In genomic region chr3:170759511-170760173, GRCh38 we compare ENCODE assay signal across 3 cellular contexts.
TF ChIP-seq lines count a peak whose summit lies in the region.

No MANE protein-coding gene starts in this region.

TF ChIP-seq in liver, 16 proteins besides CTCF, POLR2A, EP300 and RAD21 (continued from another document):
- TF ChIP-seq ZBTB33 (IDR thresholded peaks at IDR 0.05) = peak; percentile 16
- TF ChIP-seq FOXA2 (IDR thresholded peaks at IDR 0.05) = peak; percentile 38

TF ChIP-seq in HepG2, 621 proteins besides CTCF, POLR2A, EP300 and RAD21:
- TF ChIP-seq ZNF772 (CRISPR knock-in tag; IDR thresholded peaks at IDR 0.05) (no peak), MBD4 (IDR thresholded peaks at IDR 0.05; ENCODE audit: borderline replicate concordance, low read length) (no peak)

TF ChIP-seq in endothelial cell of umbilical vein, 7 proteins besides CTCF, POLR2A, EP300 and RAD21:
- TF ChIP-seq EZH2 (IDR thresholded peaks at IDR 0.05; ENCODE audit: borderline replicate concordance, low read depth, low read length, severe bottlenecking) = no peak
- no peak for TF ChIP-seq JUN (IDR thresholded peaks at IDR 0.05; ENCODE audit: borderline replicate concordance, insufficient read depth, insufficient read length, low read depth)
- no peak for TF ChIP-seq MAX (IDR thresholded peaks at IDR 0.05; ENCODE audit: insufficient read depth, insufficient read length)
- TF ChIP-seq MYC (IDR thresholded peaks at IDR 0.05; ENCODE audit: low read depth, low read length) = no peak
- TF ChIP-seq GATA2 (IDR thresholded peaks at IDR 0.05; ENCODE audit: insufficient read depth, insufficient read length, low read depth, low read length) = peak; percentile 31
- peak; percentile 47 for TF ChIP-seq POLR2AphosphoS5 (IDR thresholded peaks at IDR 0.05; ENCODE audit: insufficient read depth, low read depth, low read length)
